In genomic region chr14:47665337-47666134, GRCh38 we compare ENCODE assay signal across 38 cellular contexts. TPM values are rescaled to one million over a fixed set of nuclear protein-coding genes. Genes with fewer than 3 reads are reported as not detected.
"Had no signal": no experiment of that assay in that cellular context is flagged by ENCODE, and none has a peak within 500 bp of the region (broad histone marks: within the 10 kb centered on the region; RNA-seq: fewer than 3 reads in every experiment).

No MANE protein-coding gene starts in this region.

- H3K36me3 ChIP-seq: adrenal gland, colonic mucosa, esophagus squamous epithelium, gastroesophageal sphincter had no signal

- ATAC-seq: activated CD4-positive, alpha-beta T cell treated with anti-CD3 and anti-CD28 coated beads for 36 hours; activated CD8-positive, alpha-beta memory T cell treated with anti-CD3 and anti-CD28 coated beads, Interleukin-2, amount 10 ng/mL, durations not matched to agents 7 days and 5 days; activated CD8-positive, alpha-beta T cell treated with anti-CD3 and anti-CD28 coated beads, Interleukin-2, amount 10 ng/mL, durations not matched to agents 7 days and 5 days; activated naive CD8-positive, alpha-beta T cell treated with anti-CD3 and anti-CD28 coated beads, Interleukin-2, amount 50 U/mL, for 24 hours; body of pancreas; gastroesophageal sphincter; T-helper 17 cell had no signal

- DNase-seq: activated CD4-positive, alpha-beta memory T cell treated with anti-CD3 and anti-CD28 coated beads for 36 hours; activated CD4-positive, alpha-beta T cell treated with anti-CD3 and anti-CD28 coated beads for 36 hours; activated CD4-positive, alpha-beta T cell treated with anti-CD3 and anti-CD28 coated beads, Interleukin-2, amount 10 ng/mL, durations not matched to agents 24 days and 14 days; activated CD4-positive, CD25-positive, alpha-beta regulatory T cell; activated CD4-positive, CD25-positive, alpha-beta regulatory T cell treated with anti-CD3 and anti-CD28 coated beads, Interleukin-2, amount 50 U/mL, for 72 hours; activated CD8-positive, alpha-beta memory T cell treated with anti-CD3 and anti-CD28 coated beads, Interleukin-2, amount 10 ng/mL, durations not matched to agents 7 days and 5 days; activated CD8-positive, alpha-beta memory T cell treated with anti-CD3 and anti-CD28 coated beads, Interleukin-2, amount 50 U/mL, for 4 hours; activated CD8-positive, alpha-beta T cell treated with anti-CD3 and anti-CD28 coated beads, Interleukin-2, amount 10 ng/mL, durations not matched to agents 7 days and 5 days; activated effector memory CD4-positive, alpha-beta T cell treated with anti-CD3 and anti-CD28 coated beads, Interleukin-2, amount 50 U/mL, for 16 hours; activated naive CD4-positive, alpha-beta T cell treated with anti-CD3 and anti-CD28 coated beads for 36 hours; activated naive CD8-positive, alpha-beta T cell treated with anti-CD3 and anti-CD28 coated beads for 36 hours; activated naive CD8-positive, alpha-beta T cell treated with anti-CD3 and anti-CD28 coated beads, Interleukin-2, amount 50 U/mL, for 24 hours; activated T-cell treated with anti-CD3 and anti-CD28 coated beads, Interleukin-2, amount 50 U/mL, for 1 hour; activated T-cell treated with anti-CD3 and anti-CD28 coated beads, Interleukin-2, amount 50 U/mL, for 48 hours; adrenal gland; amygdala; aorta; body of pancreas; caudate nucleus; colonic mucosa; effector CD8-positive, alpha-beta T cell; esophagus squamous epithelium; foreskin melanocyte; T-helper 1 cell; T-helper 17 cell; T1000 had no signal

- H3K4me1 ChIP-seq: adrenal gland, body of pancreas, colonic mucosa, esophagus squamous epithelium, gastroesophageal sphincter had no signal

- H3K4me1 Mint-ChIP-seq: activated CD4-positive, alpha-beta T cell treated with anti-CD3 and anti-CD28 coated beads for 36 hours; activated CD4-positive, alpha-beta T cell treated with anti-CD3 and anti-CD28 coated beads, Interleukin-2, amount 10 ng/mL, durations not matched to agents 24 days and 14 days; activated CD8-positive, alpha-beta memory T cell treated with anti-CD3 and anti-CD28 coated beads, Interleukin-2, amount 10 ng/mL, durations not matched to agents 7 days and 5 days; activated naive CD4-positive, alpha-beta T cell treated with anti-CD3 and anti-CD28 coated beads, Interleukin-2, amount 50 U/mL, for 24 hours; activated naive CD8-positive, alpha-beta T cell treated with anti-CD3 and anti-CD28 coated beads for 36 hours; activated naive CD8-positive, alpha-beta T cell treated with anti-CD3 and anti-CD28 coated beads, Interleukin-2, amount 50 U/mL, for 24 hours; T-helper 17 cell had no signal

- H3K27ac Mint-ChIP-seq: activated CD4-positive, alpha-beta memory T cell treated with anti-CD3 and anti-CD28 coated beads for 36 hours; activated CD4-positive, alpha-beta T cell treated with anti-CD3 and anti-CD28 coated beads for 36 hours; activated CD4-positive, alpha-beta T cell treated with anti-CD3 and anti-CD28 coated beads, Interleukin-2, amount 10 ng/mL, durations not matched to agents 24 days and 14 days; activated CD8-positive, alpha-beta memory T cell treated with anti-CD3 and anti-CD28 coated beads, Interleukin-2, amount 10 ng/mL, durations not matched to agents 7 days and 5 days; activated CD8-positive, alpha-beta T cell treated with anti-CD3 and anti-CD28 coated beads, Interleukin-2, amount 10 ng/mL, durations not matched to agents 7 days and 5 days; activated naive CD4-positive, alpha-beta T cell treated with anti-CD3 and anti-CD28 coated beads for 36 hours; activated naive CD4-positive, alpha-beta T cell treated with anti-CD3 and anti-CD28 coated beads, Interleukin-2, amount 50 U/mL, for 24 hours; activated naive CD8-positive, alpha-beta T cell treated with anti-CD3 and anti-CD28 coated beads for 36 hours; activated naive CD8-positive, alpha-beta T cell treated with anti-CD3 and anti-CD28 coated beads, Interleukin-2, amount 50 U/mL, for 24 hours; activated T-helper 1 cell treated with anti-CD3 and anti-CD28 coated beads, Interleukin-12 subunit alpha, Interleukin-12 subunit beta, Interleukin-2, Interleukin-4 antibody, amounts not matched to agents 30 ng/mL and 10 ng/mL and 1 ng/mL, durations not matched to agents 14 hours and 24 hours and 36 hours; activated T-helper 2 cell treated with anti-CD3 and anti-CD28 coated beads, Interferon-gamma antibody, Interleukin-2, Interleukin-4, amounts not matched to agents 10 μg/mL and 5 μg/mL and 100 μg/mL, durations not matched to agents 14 hours and 24 hours and 36 hours; T-helper 17 cell; T-helper 2 cell treated with Interferon-gamma antibody and Interleukin-4, amounts not matched to agents 5 μg/mL and 100 μg/mL, for 36 hours had no signal

- H3K27ac ChIP-seq: adrenal gland, body of pancreas, colonic mucosa, epithelial cell of prostate, esophagus squamous epithelium, gastroesophageal sphincter had no signal

- H3K4me3 Mint-ChIP-seq: activated CD4-positive, alpha-beta memory T cell treated with anti-CD3 and anti-CD28 coated beads for 36 hours; activated CD4-positive, alpha-beta T cell treated with anti-CD3 and anti-CD28 coated beads for 36 hours; activated CD4-positive, alpha-beta T cell treated with anti-CD3 and anti-CD28 coated beads, Interleukin-2, amount 10 ng/mL, durations not matched to agents 24 days and 14 days; activated CD8-positive, alpha-beta memory T cell treated with anti-CD3 and anti-CD28 coated beads, Interleukin-2, amount 10 ng/mL, durations not matched to agents 7 days and 5 days; activated CD8-positive, alpha-beta T cell treated with anti-CD3 and anti-CD28 coated beads, Interleukin-2, amount 10 ng/mL, durations not matched to agents 7 days and 5 days; activated naive CD4-positive, alpha-beta T cell treated with anti-CD3 and anti-CD28 coated beads for 36 hours; activated naive CD4-positive, alpha-beta T cell treated with anti-CD3 and anti-CD28 coated beads, Interleukin-2, amount 50 U/mL, for 24 hours; activated naive CD8-positive, alpha-beta T cell treated with anti-CD3 and anti-CD28 coated beads for 36 hours; activated naive CD8-positive, alpha-beta T cell treated with anti-CD3 and anti-CD28 coated beads, Interleukin-2, amount 50 U/mL, for 24 hours; activated T-helper 1 cell treated with anti-CD3 and anti-CD28 coated beads, Interleukin-12 subunit alpha, Interleukin-12 subunit beta, Interleukin-2, Interleukin-4 antibody, amounts not matched to agents 30 ng/mL and 10 ng/mL and 1 ng/mL, durations not matched to agents 14 hours and 24 hours and 36 hours; T-helper 17 cell; T-helper 2 cell treated with Interferon-gamma antibody and Interleukin-4, amounts not matched to agents 5 μg/mL and 100 μg/mL, for 36 hours had no signal

- H3K36me3 Mint-ChIP-seq: activated CD4-positive, alpha-beta memory T cell treated with anti-CD3 and anti-CD28 coated beads for 36 hours; activated CD8-positive, alpha-beta memory T cell treated with anti-CD3 and anti-CD28 coated beads, Interleukin-2, amount 10 ng/mL, durations not matched to agents 7 days and 5 days; activated naive CD4-positive, alpha-beta T cell treated with anti-CD3 and anti-CD28 coated beads, Interleukin-2, amount 50 U/mL, for 24 hours; activated naive CD8-positive, alpha-beta T cell treated with anti-CD3 and anti-CD28 coated beads for 36 hours had no signal

- H3K9me3 Mint-ChIP-seq: activated CD4-positive, alpha-beta memory T cell treated with anti-CD3 and anti-CD28 coated beads for 36 hours; activated CD4-positive, alpha-beta T cell treated with anti-CD3 and anti-CD28 coated beads, Interleukin-2, amount 10 ng/mL, durations not matched to agents 24 days and 14 days; activated naive CD4-positive, alpha-beta T cell treated with anti-CD3 and anti-CD28 coated beads, Interleukin-2, amount 50 U/mL, for 24 hours; activated T-helper 1 cell treated with anti-CD3 and anti-CD28 coated beads, Interleukin-12 subunit alpha, Interleukin-12 subunit beta, Interleukin-2, Interleukin-4 antibody, amounts not matched to agents 30 ng/mL and 10 ng/mL and 1 ng/mL, durations not matched to agents 14 hours and 24 hours and 36 hours; activated T-helper 2 cell treated with anti-CD3 and anti-CD28 coated beads, Interferon-gamma antibody, Interleukin-2, Interleukin-4, amounts not matched to agents 10 μg/mL and 5 μg/mL and 100 μg/mL, durations not matched to agents 14 hours and 24 hours and 36 hours; T-helper 2 cell treated with Interferon-gamma antibody and Interleukin-4, amounts not matched to agents 5 μg/mL and 100 μg/mL, for 36 hours had no signal

- H3K4me3 ChIP-seq: adrenal gland, body of pancreas, colonic mucosa, esophagus squamous epithelium, gastroesophageal sphincter had no signal

- H3K27me3 Mint-ChIP-seq: activated CD4-positive, alpha-beta memory T cell treated with anti-CD3 and anti-CD28 coated beads for 36 hours; activated CD4-positive, alpha-beta T cell treated with anti-CD3 and anti-CD28 coated beads for 36 hours; activated CD4-positive, alpha-beta T cell treated with anti-CD3 and anti-CD28 coated beads, Interleukin-2, amount 10 ng/mL, durations not matched to agents 24 days and 14 days; activated CD8-positive, alpha-beta memory T cell treated with anti-CD3 and anti-CD28 coated beads, Interleukin-2, amount 10 ng/mL, durations not matched to agents 7 days and 5 days; activated naive CD8-positive, alpha-beta T cell treated with anti-CD3 and anti-CD28 coated beads for 36 hours; activated naive CD8-positive, alpha-beta T cell treated with anti-CD3 and anti-CD28 coated beads, Interleukin-2, amount 50 U/mL, for 24 hours; T-helper 17 cell had no signal

- H3K27me3 ChIP-seq: adrenal gland, body of pancreas, colonic mucosa, esophagus squamous epithelium had no signal

- H3K9me3 ChIP-seq: adrenal gland, body of pancreas, colonic mucosa, esophagus squamous epithelium, gastroesophageal sphincter had no signal

RNA-seq across cellular contexts. Expression of gene MDGA2, which starts 9.9 kb away (rescaled TPM):
- total RNA-seq: activated CD4-positive, alpha-beta memory T cell treated with anti-CD3 and anti-CD28 coated beads for 36 hours; activated CD4-positive, alpha-beta T cell treated with anti-CD3 and anti-CD28 coated beads for 36 hours; activated CD4-positive, alpha-beta T cell treated with anti-CD3 and anti-CD28 coated beads, Interleukin-2, amount 10 ng/mL, durations not matched to agents 24 days and 14 days; activated CD8-positive, alpha-beta memory T cell treated with anti-CD3 and anti-CD28 coated beads for 36 hours; activated CD8-positive, alpha-beta memory T cell treated with anti-CD3 and anti-CD28 coated beads, Interleukin-2, amount 10 ng/mL, durations not matched to agents 7 days and 5 days; activated CD8-positive, alpha-beta T cell treated with anti-CD3 and anti-CD28 coated beads, Interleukin-2, amount 10 ng/mL, durations not matched to agents 7 days and 5 days; activated naive CD4-positive, alpha-beta T cell treated with anti-CD3 and anti-CD28 coated beads for 36 hours; activated naive CD8-positive, alpha-beta T cell treated with anti-CD3 and anti-CD28 coated beads for 36 hours; activated T-helper 1 cell treated with anti-CD3 and anti-CD28 coated beads, Interleukin-12 subunit alpha, Interleukin-12 subunit beta, Interleukin-2, Interleukin-4 antibody, amounts not matched to agents 30 ng/mL and 10 ng/mL and 1 ng/mL, durations not matched to agents 14 hours and 24 hours and 36 hours; activated T-helper 2 cell treated with anti-CD3 and anti-CD28 coated beads, Interferon-gamma antibody, Interleukin-2, Interleukin-4, amounts not matched to agents 10 μg/mL and 5 μg/mL and 100 μg/mL, durations not matched to agents 14 hours and 24 hours and 36 hours; body of pancreas; colonic mucosa; dermis microvascular lymphatic vessel endothelial cell; endothelial cell of umbilical vein; esophagus squamous epithelium; fibroblast of lung; fibroblast of villous mesenchyme; T-helper 17 cell had no signal
- polyA plus RNA-seq: aorta, endothelial cell of umbilical vein, esophagus, fibroblast of lung had no signal
